10 cellular contexts compared by ENCODE assay signal in the genomic region with DNA sequence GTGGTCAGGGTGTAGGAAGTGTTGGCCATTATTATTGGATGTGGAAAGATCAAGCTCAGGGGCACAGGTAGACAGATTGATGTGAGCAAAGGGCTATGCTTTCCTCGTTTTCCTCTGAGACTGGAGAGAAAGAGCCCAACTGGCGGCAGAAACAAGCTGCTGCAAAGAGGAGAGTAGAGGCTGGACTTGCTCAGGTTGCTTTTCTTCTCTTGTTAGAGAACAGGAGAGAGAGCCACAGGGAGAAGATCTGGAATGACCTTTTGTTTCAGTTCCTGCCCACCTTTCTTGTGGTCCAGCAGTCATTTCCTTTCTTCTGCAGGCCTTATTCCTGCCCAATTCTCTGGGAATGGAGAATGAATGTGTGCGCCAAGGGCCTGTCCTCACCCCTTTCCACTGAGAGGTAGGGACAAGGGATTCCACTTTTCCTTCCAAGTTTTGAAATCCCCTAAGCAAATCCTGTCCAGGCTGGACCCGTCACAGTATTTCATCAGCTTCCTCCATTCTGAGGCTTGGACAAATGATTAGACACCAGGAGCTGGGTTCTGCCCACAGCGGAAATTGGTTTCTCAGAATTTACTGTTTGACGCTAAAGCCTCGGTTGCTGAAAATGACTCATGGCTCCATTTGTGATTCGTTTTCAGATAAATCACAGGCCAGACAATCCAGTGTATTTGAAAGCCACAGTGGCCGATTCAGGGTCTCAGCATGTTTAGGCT. TPM values are rescaled to one million over a fixed set of nuclear protein-coding genes. Genes with fewer than 3 reads are reported as not detected.
A peak's percentile ranks its signal among the peaks of the same experiment; 100 is the strongest.
DNase-seq lines count a peak whose midpoint lies in the region; ATAC-seq, FAIRE-seq and TF ChIP-seq lines count a peak whose summit lies in the region.
"Had no signal": no experiment of that assay in that cellular context is flagged by ENCODE, and none has a peak within 500 bp of the region (broad histone marks: within the 10 kb centered on the region; RNA-seq: fewer than 3 reads in every experiment).

No MANE protein-coding gene starts in this region.

- ATAC-seq in GM21529 (IDR thresholded peaks at IDR 0.05; ENCODE audit: unreplicated experiment) (peak; percentile 33), T-helper 17 cell (peak; percentile 73), esophagus mucosa (no peak)

- peaks cover 5% of the 10 kb centered on the region for H3K36me3 Mint-ChIP-seq in T-helper 17 cell (ENCODE audit: low read depth)
- peaks cover 36% of the 10 kb centered on the region for H3K36me3 Mint-ChIP-seq in activated naive CD4-positive, alpha-beta T cell treated with anti-CD3 and anti-CD28 coated beads, Interleukin-2, amount 10 ng/mL, durations not matched to agents 7 days and 5 days

- peaks cover 11 to 87% (median 44%) of the 10 kb centered on the region in 6 donors for H3K4me1 ChIP-seq in spleen

- peaks cover 44% of the 10 kb centered on the region for H3K4me1 Mint-ChIP-seq in T-helper 17 cell
- peaks cover 69% of the 10 kb centered on the region for H3K4me1 Mint-ChIP-seq in activated naive CD4-positive, alpha-beta T cell treated with anti-CD3 and anti-CD28 coated beads, Interleukin-2, amount 10 ng/mL, durations not matched to agents 7 days and 5 days

- intact Hi-C loops in spleen (cut with DNase I; ENCODE audit: low total_unique reads): no loop called here

- no peaks in the 10 kb centered on the region for H3K36me3 ChIP-seq in spleen

- 68 to 89% (median 74%) methylated on average over 9 of the region's 9 CpGs for WGBS in spleen, 5 donors

- H3K4me3 ChIP-seq in spleen: peak overlapping the region in 1 of 8 donors; percentile 17

- H3K9me3 Mint-ChIP-seq in activated naive CD4-positive, alpha-beta T cell treated with anti-CD3 and anti-CD28 coated beads, Interleukin-2, amount 10 ng/mL, durations not matched to agents 7 days and 5 days: peaks cover 22% of the 10 kb centered on the region

- H3K9me3 ChIP-seq in T-helper 17 cell (ENCODE audit: control insufficient read depth, low read length, poor library complexity, severe bottlenecking): peaks cover 5% of the 10 kb centered on the region
- H3K9me3 ChIP-seq in spleen: peaks cover 0 to 20% (median 17%) of the 10 kb centered on the region in 8 donors

- DNase-seq in T-helper 17 cell (peak in 1 of 3 donors; percentile 26), spleen (no peak), HK-2 (ENCODE audit: unreplicated experiment) (no peak), NCI-H526 treated with DMSO at 0.1 percent for 48 hours (lab: John Stamatoyannopoulos, UW) (no peak), H54 (ENCODE audit: insufficient read length, low spot score) (no peak)
- DNase-seq in activated naive CD4-positive, alpha-beta T cell treated with anti-CD3 and anti-CD28 coated beads, Interleukin-2, amount 10 ng/mL, durations not matched to agents 7 days and 5 days: peak; percentile 52
- DNase-seq: NCI-H1105 had no signal

- TF ChIP-seq POLR2A in spleen (IDR thresholded peaks at IDR 0.05) (no peak), H54 (IDR thresholded peaks at IDR 0.05; ENCODE audit: low read depth, low read length) (no peak)

- no peaks in the 10 kb centered on the region for H3K27me3 Mint-ChIP-seq in T-helper 17 cell
- no peaks in the 10 kb centered on the region for H3K27me3 Mint-ChIP-seq in activated naive CD4-positive, alpha-beta T cell treated with anti-CD3 and anti-CD28 coated beads, Interleukin-2, amount 10 ng/mL, durations not matched to agents 7 days and 5 days

- no peaks in the 10 kb centered on the region for H3K27me3 ChIP-seq in spleen (replicated peaks in 1 of 7)

- peak overlapping the region; percentile 95 for H3K27ac Mint-ChIP-seq in T-helper 17 cell
- H3K27ac Mint-ChIP-seq in activated naive CD4-positive, alpha-beta T cell treated with anti-CD3 and anti-CD28 coated beads, Interleukin-2, amount 10 ng/mL, durations not matched to agents 7 days and 5 days: peak overlapping the region; percentile 90

- TF ChIP-seq CTCF in spleen (IDR thresholded peaks at IDR 0.05 in 8 of 11, conservative IDR thresholded peaks at IDR 0.05 in 3 of 11): no peak

- FAIRE-seq in H54 (lab: Jason Lieb, UNC): no peak

- peak overlapping the region; percentile 30 to 96 (median 68) for H3K27ac ChIP-seq in spleen

- H3K4me3 Mint-ChIP-seq in T-helper 17 cell: peak overlapping the region; percentile 41
- peak overlapping the region; percentile 47 for H3K4me3 Mint-ChIP-seq in activated naive CD4-positive, alpha-beta T cell treated with anti-CD3 and anti-CD28 coated beads, Interleukin-2, amount 10 ng/mL, durations not matched to agents 7 days and 5 days

- CTCF ChIA-PET in activated naive CD4-positive, alpha-beta T cell treated with anti-CD3 and anti-CD28 coated beads, Interleukin-2, amount 10 ng/mL, durations not matched to agents 7 days and 5 days (lab: Charles Lee): interaction anchor here (1.0 to 1.1 kb wide), 2 partner anchors 19 to 69 kb away, joined by 3 to 4 read pairs; no protein-coding TSS in a partner anchor

RNA-seq across cellular contexts. Expression of gene ZNF80, which starts 16.1 kb away (rescaled TPM):
- total RNA-seq in T-helper 17 cell: under 1 TPM; 0.65 to 0.97 TPM
- 1 to 10 TPM in 5 of 7 donors, under 1 TPM in 2; 0.17 to 2.2 (median 1.1) TPM for total RNA-seq in spleen
- under 1 TPM in 2 of 3 donors, not detected in 1; 0.14 to 0.28 TPM for polyA plus RNA-seq in spleen
- not detected for total RNA-seq in esophagus mucosa

RNA-seq across cellular contexts. Expression of gene DRD3, which starts 42.5 kb away (rescaled TPM):
- total RNA-seq in T-helper 17 cell (not detected), spleen (under 1 TPM in 1 of 7 donors, not detected in 6; 0.30 TPM), esophagus mucosa (not detected)
- polyA plus RNA-seq in spleen: not detected
- polyA plus RNA-seq: adipose tissue had no signal
